9 cellular contexts compared by ENCODE assay signal in genomic region chr11:122115520-122116343, GRCh38. TPM values are rescaled to one million over a fixed set of nuclear protein-coding genes. Genes with fewer than 3 reads are reported as not detected.
DNase-seq lines count a peak whose midpoint lies in the region; ATAC-seq and TF ChIP-seq lines count a peak whose summit lies in the region.
"Had no signal": no experiment of that assay in that cellular context is flagged by ENCODE, and none has a peak within 500 bp of the region (broad histone marks: within the 10 kb centered on the region; RNA-seq: fewer than 3 reads in every experiment).

Gene BLID, minus strand, starts transcription at chr11:122116215. Its CDS starts 293 bp downstream, at chr11:122115922.

- H3K4me3 ChIP-seq in OCI-LY7 (ENCODE audit: low read depth, low read length, poor library complexity, severe bottlenecking) = no peak within 1 kb of the TSS
- H3K4me3 ChIP-seq in fibroblast of pulmonary artery (replicated peaks; ENCODE audit: low read depth, low read length) = no peak within 1 kb of the TSS

- H3K9me3 ChIP-seq in OCI-LY7 (ENCODE audit: low read length) = no peaks in the 10 kb centered on the region

- ATAC-seq in HG02798 (IDR thresholded peaks at IDR 0.05; ENCODE audit: poor library complexity, unreplicated experiment) = no peak

- H3K4me2 ChIP-seq in OCI-LY7 (ENCODE audit: low read length) = no peak within 1 kb of the TSS

- DNase-seq in ELF-1 (ENCODE audit: low read depth, low spot score) (peak; percentile 73), OCI-LY7 (ENCODE audit: low spot score) (peak; percentile 6), fibroblast of pulmonary artery (ENCODE audit: low read depth) (peak; percentile 73), renal cortical epithelial cell (ENCODE audit: low read depth) (peak; percentile 19), GOT3 (lab: John Stamatoyannopoulos, UW) (no peak), HuH-7 (ENCODE audit: low spot score) (no peak), cerebellum (ENCODE audit: low spot score) (no peak)
- DNase-seq: stimulated activated CD4-positive, alpha-beta T cell treated with anti-CD3 and anti-CD28 coated beads, Interleukin-4, amount 100 ng/mL, for 24 hours had no signal

- H3K9me2 ChIP-seq in OCI-LY7 (ENCODE audit: insufficient read depth, low read length) = no peaks in the 10 kb centered on the region

- no peaks in the 10 kb centered on the region for H3K79me2 ChIP-seq in OCI-LY7 (ENCODE audit: insufficient read depth, low read depth, low read length)

- no TSS peak for BruUV-seq in OCI-LY7 (replicated peaks; lab: Mats Ljungman, UMichigan)

- no peaks in the 10 kb centered on the region for H4K20me1 ChIP-seq in OCI-LY7 (ENCODE audit: insufficient read depth, low read length)

- CTCF ChIA-PET in OCI-LY7 (lab: Charles Lee; ENCODE audit: unreplicated experiment) = no interaction called here

- intact Hi-C loops in OCI-LY7 (cut with micrococcal nuclease; ENCODE audit: unreplicated experiment) = no loop called here

- H3K27ac ChIP-seq in OCI-LY7 (ENCODE audit: low read depth, low read length, poor library complexity, severe bottlenecking) = no peak within 1 kb of the TSS

- H3K36me3 ChIP-seq in OCI-LY7 (ENCODE audit: insufficient read depth, low read length) = no peaks in the 10 kb centered on the region

- POLR2A ChIA-PET in OCI-LY7 (lab: Charles Lee) = no interaction called here

- no peak within 1 kb of the TSS for H2AFZ ChIP-seq in OCI-LY7 (ENCODE audit: low read length)

- no peaks in the 10 kb centered on the region for H3K4me1 ChIP-seq in OCI-LY7 (ENCODE audit: insufficient read depth, low read length, poor library complexity, severe bottlenecking)

- TF ChIP-seq CTCF in OCI-LY7 (conservative IDR thresholded peaks at IDR 0.05; ENCODE audit: low read length) (peak; percentile 74), fibroblast of pulmonary artery (IDR thresholded peaks at IDR 0.05; ENCODE audit: low read length, missing control alignments) (peak; percentile 61)

RNA-seq across cellular contexts. Expression of gene BLID, which starts in this region (rescaled TPM):
- total RNA-seq in OCI-LY7 (2014; rRNA removed; shearing (Covaris generic)) = not detected in 2 replicates
- total RNA-seq in OCI-LY7 (2022) (not detected in 2 replicates), renal cortical epithelial cell (not detected in 2 replicates), cerebellum (7.5 TPM)

Comparison
In these comparisons a context has a peak if more than half of its experiments do, and no peak if none do; other contexts are left out.
1. Peak in DNase-seq in OCI-LY7; RNA of the gene not detected or under 1 TPM.
2. Peak in DNase-seq in renal cortical epithelial cell; RNA of the gene not detected or under 1 TPM.
3. DNase-seq: peak in ELF-1 (single experiment) and fibroblast of pulmonary artery (single experiment); none in GOT3 (single experiment), HuH-7 (single experiment) and cerebellum (single experiment).